In genomic region chr4:119946359-119946758, GRCh38 we compare ENCODE assay signal across 25 cellular contexts.
"Had no signal": no experiment of that assay in that cellular context is flagged by ENCODE, and none has a peak within 500 bp of the region (broad histone marks: within the 10 kb centered on the region; RNA-seq: fewer than 3 reads in every experiment).

No MANE protein-coding gene starts in this region.

- H3K36me3 ChIP-seq: adrenal gland, breast epithelium, colonic mucosa, esophagus muscularis mucosa, heart right ventricle, spleen, upper lobe of left lung had no signal

- ATAC-seq: activated CD4-positive, alpha-beta T cell treated with anti-CD3 and anti-CD28 coated beads for 36 hours; activated T-cell treated with anti-CD3 and anti-CD28 coated beads, Interleukin-2, amount 50 U/mL, for 4 hours; effector memory CD8-positive, alpha-beta T cell; heart right ventricle; natural killer cell treated with Interleukin-12 subunit alpha and Interleukin-12 subunit beta and Interleukin-15 and Interleukin-18, amount 100 ng/mL, for 72 hours; T-helper 17 cell had no signal

- H3K4me3 ChIP-seq: adrenal gland, breast epithelium, colonic mucosa, dorsolateral prefrontal cortex, esophagus muscularis mucosa, heart right ventricle, lung, spleen, upper lobe of left lung had no signal

- H3K27me3 Mint-ChIP-seq: activated CD4-positive, alpha-beta T cell treated with anti-CD3 and anti-CD28 coated beads for 36 hours; activated naive CD8-positive, alpha-beta T cell; central memory CD8-positive, alpha-beta T cell; effector memory CD8-positive, alpha-beta T cell; natural killer cell treated with Interleukin-12 subunit alpha and Interleukin-12 subunit beta and Interleukin-15 and Interleukin-18, amount 100 ng/mL, for 72 hours; progenitor cell of endocrine pancreas; T-helper 17 cell had no signal

- H3K27ac ChIP-seq: adrenal gland, breast epithelium, colonic mucosa, dorsolateral prefrontal cortex, esophagus muscularis mucosa, heart right ventricle, spleen, upper lobe of left lung had no signal

- H3K4me1 ChIP-seq: adrenal gland, breast epithelium, colonic mucosa, esophagus muscularis mucosa, spleen, upper lobe of left lung had no signal

- H3K9me3 Mint-ChIP-seq: activated B cell treated with CpG ODN at 0.5 μM for 24 hours; activated T-cell treated with anti-CD3 and anti-CD28 coated beads, Interleukin-2, amount 50 U/mL, for 4 hours; activated T-helper 2 cell treated with anti-CD3 and anti-CD28 coated beads, Interferon-gamma antibody, Interleukin-2, Interleukin-4, amounts not matched to agents 10 μg/mL and 5 μg/mL and 100 μg/mL, durations not matched to agents 14 hours and 24 hours and 36 hours; central memory CD8-positive, alpha-beta T cell; natural killer cell treated with Interleukin-12 subunit alpha and Interleukin-12 subunit beta and Interleukin-15 and Interleukin-18, amount 100 ng/mL, for 72 hours had no signal

- H3K4me3 Mint-ChIP-seq: activated B cell treated with CpG ODN at 0.5 μM for 24 hours; activated CD4-positive, alpha-beta T cell treated with anti-CD3 and anti-CD28 coated beads for 36 hours; activated naive CD8-positive, alpha-beta T cell; activated T-cell treated with anti-CD3 and anti-CD28 coated beads, Interleukin-2, amount 50 U/mL, for 4 hours; central memory CD8-positive, alpha-beta T cell; effector memory CD8-positive, alpha-beta T cell; natural killer cell treated with Interleukin-12 subunit alpha and Interleukin-12 subunit beta and Interleukin-15 and Interleukin-18, amount 100 ng/mL, for 72 hours; T-helper 17 cell had no signal

- H3K27me3 ChIP-seq: adrenal gland, breast epithelium, colonic mucosa, dorsolateral prefrontal cortex, esophagus muscularis mucosa, heart right ventricle, spleen, upper lobe of left lung had no signal

- H3K36me3 Mint-ChIP-seq: activated naive CD8-positive, alpha-beta T cell; natural killer cell treated with Interleukin-12 subunit alpha and Interleukin-12 subunit beta and Interleukin-15 and Interleukin-18, amount 100 ng/mL, for 72 hours had no signal

- DNase-seq: activated B cell treated with CpG ODN at 0.5 μM for 24 hours; activated CD4-positive, alpha-beta T cell treated with anti-CD3 and anti-CD28 coated beads for 36 hours; activated CD4-positive, alpha-beta T cell treated with anti-CD3 and anti-CD28 coated beads, Interleukin-2, amount 50 U/mL, for 4 hours; activated CD8-positive, alpha-beta memory T cell treated with anti-CD3 and anti-CD28 coated beads, Interleukin-2, amount 50 U/mL, for 48 hours; activated naive CD4-positive, alpha-beta T cell; activated T-cell treated with anti-CD3 and anti-CD28 coated beads, Interleukin-2, amount 50 U/mL, for 4 hours; adrenal gland; colonic mucosa; dorsolateral prefrontal cortex; effector memory CD8-positive, alpha-beta T cell; heart right ventricle; kidney; spleen; stimulated activated CD4-positive, alpha-beta T cell treated with anti-CD3 and anti-CD28 coated beads, Interleukin-4, amount 100 ng/mL, for 24 hours; stimulated activated naive CD4-positive, alpha-beta T cell treated with Interleukin-2 at 50 U/mL for 16 hours; T-helper 17 cell had no signal

- H3K27ac Mint-ChIP-seq: activated B cell treated with CpG ODN at 0.5 μM for 24 hours; activated CD4-positive, alpha-beta T cell treated with anti-CD3 and anti-CD28 coated beads for 36 hours; activated naive CD8-positive, alpha-beta T cell; activated T-helper 2 cell treated with anti-CD3 and anti-CD28 coated beads, Interferon-gamma antibody, Interleukin-2, Interleukin-4, amounts not matched to agents 10 μg/mL and 5 μg/mL and 100 μg/mL, durations not matched to agents 14 hours and 24 hours and 36 hours; effector memory CD8-positive, alpha-beta T cell; natural killer cell treated with Interleukin-12 subunit alpha and Interleukin-12 subunit beta and Interleukin-15 and Interleukin-18, amount 100 ng/mL, for 72 hours; progenitor cell of endocrine pancreas; T-helper 17 cell had no signal

- H3K9me3 ChIP-seq: adrenal gland, breast epithelium, colonic mucosa, esophagus muscularis mucosa, heart right ventricle, spleen, upper lobe of left lung had no signal

- H3K4me1 Mint-ChIP-seq: activated B cell treated with CpG ODN at 0.5 μM for 24 hours; activated CD4-positive, alpha-beta T cell treated with anti-CD3 and anti-CD28 coated beads for 36 hours; central memory CD8-positive, alpha-beta T cell; T-helper 17 cell had no signal
